Comparison of ENCODE assay signal across 12 cellular contexts in the genomic region with DNA sequence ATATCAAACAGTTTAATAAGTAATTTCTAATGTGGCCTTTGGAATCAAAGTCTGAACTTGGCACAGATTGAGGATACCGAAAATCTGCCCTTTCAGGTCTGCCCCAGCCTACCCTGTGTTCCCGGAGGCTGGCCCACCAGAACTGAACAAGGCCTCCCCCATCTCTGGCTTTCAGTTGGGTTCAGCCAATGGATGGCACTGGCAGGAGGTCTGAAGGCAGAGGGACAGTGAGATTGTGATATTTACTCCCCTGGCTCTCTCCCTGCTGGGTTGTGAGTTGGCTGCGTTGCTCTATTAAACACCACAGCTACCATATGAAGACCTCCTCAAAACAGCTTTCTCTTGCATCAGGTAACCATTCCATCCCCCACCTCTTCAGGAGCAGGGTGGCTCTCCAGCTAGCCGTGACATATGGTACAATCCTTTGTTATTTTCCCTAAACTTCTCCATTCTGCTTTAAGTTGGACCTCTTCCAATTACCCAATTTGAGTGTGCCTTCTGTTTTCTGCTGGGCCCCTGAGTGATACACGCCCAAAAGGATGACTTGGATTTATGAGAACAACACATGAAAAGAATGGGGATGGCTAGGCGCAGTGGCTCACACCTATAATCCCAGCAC. TPM values are rescaled to one million over a fixed set of nuclear protein-coding genes. Genes with fewer than 3 reads are reported as not detected.
DNase-seq lines count a peak whose midpoint lies in the region; ATAC-seq and TF ChIP-seq lines count a peak whose summit lies in the region.
"Had no signal": no experiment of that assay in that cellular context is flagged by ENCODE, and none has a peak within 500 bp of the region (broad histone marks: within the 10 kb centered on the region; RNA-seq: fewer than 3 reads in every experiment).

No MANE protein-coding gene starts in this region.

- no peak overlapping the region for H3K4me3 ChIP-seq in esophagus squamous epithelium

- H3K36me3 ChIP-seq in esophagus squamous epithelium: no peaks in the 10 kb centered on the region

- ATAC-seq in stimulated activated memory B cell treated with anti-CD40 and anti-IgM and Interleukin-4, amounts not matched to agents 10 μg/mL and 1 μg/mL and 100 μg/mL, for 72 hours: no peak
- ATAC-seq in HG03469 (IDR thresholded peaks at IDR 0.05; ENCODE audit: unreplicated experiment): no peak
- ATAC-seq: natural killer cell, PC-3 had no signal

- intact Hi-C loops in esophagus squamous epithelium (cut with DNase I): no loop called here

- H3K4me1 ChIP-seq in esophagus squamous epithelium: peaks cover 17 to 91% (median 54%) of the 10 kb centered on the region in 3 donors

- no peaks in the 10 kb centered on the region for H3K36me3 Mint-ChIP-seq in stimulated activated memory B cell treated with anti-CD40 and anti-IgM and Interleukin-4, amounts not matched to agents 10 μg/mL and 1 μg/mL and 100 μg/mL, for 72 hours
- H3K36me3 Mint-ChIP-seq: natural killer cell had no signal

- H3K4me1 Mint-ChIP-seq in stimulated activated memory B cell treated with anti-CD40 and anti-IgM and Interleukin-4, amounts not matched to agents 10 μg/mL and 1 μg/mL and 100 μg/mL, for 72 hours: peaks cover 46% of the 10 kb centered on the region

- WGBS in esophagus squamous epithelium, 2 donors: 65 to 93% methylated on average over 5 to 6 of the region's 6 CpGs

- H3K9me3 ChIP-seq in esophagus squamous epithelium: no peaks in the 10 kb centered on the region

- DNase-seq in DMS79 treated with DMSO at 0.1 percent for 48 hours (lab: John Stamatoyannopoulos, UW): peak; percentile 24
- no peak for DNase-seq in DMS79 (lab: John Stamatoyannopoulos, UW)
- peak; percentile 93 for DNase-seq in NCI-H69 (lab: John Stamatoyannopoulos, UW)
- DNase-seq in esophagus squamous epithelium (lab: John Stamatoyannopoulos, UW): no peak
- DNase-seq in activated T-cell treated with anti-CD3 and anti-CD28 coated beads for 4 hours: no peak
- no peak for DNase-seq in NCI-H187 (lab: John Stamatoyannopoulos, UW)
- DNase-seq: amniotic stem cell; effector CD8-positive, alpha-beta T cell; natural killer cell; PC-3 had no signal

- H3K27me3 Mint-ChIP-seq in stimulated activated memory B cell treated with anti-CD40 and anti-IgM and Interleukin-4, amounts not matched to agents 10 μg/mL and 1 μg/mL and 100 μg/mL, for 72 hours: no peaks in the 10 kb centered on the region

- peak overlapping the region; percentile 74 to 86 (median 82) for H3K27ac ChIP-seq in esophagus squamous epithelium

- TF ChIP-seq POLR2A in esophagus squamous epithelium (IDR thresholded peaks at IDR 0.05): no peak

- no peaks in the 10 kb centered on the region for H3K27me3 ChIP-seq in esophagus squamous epithelium

- H3K27ac Mint-ChIP-seq in stimulated activated memory B cell treated with anti-CD40 and anti-IgM and Interleukin-4, amounts not matched to agents 10 μg/mL and 1 μg/mL and 100 μg/mL, for 72 hours: peak overlapping the region; percentile 28

- no peak for TF ChIP-seq CTCF in esophagus squamous epithelium (IDR thresholded peaks at IDR 0.05)

- no peak overlapping the region for H3K4me3 Mint-ChIP-seq in stimulated activated memory B cell treated with anti-CD40 and anti-IgM and Interleukin-4, amounts not matched to agents 10 μg/mL and 1 μg/mL and 100 μg/mL, for 72 hours
- H3K4me3 Mint-ChIP-seq: natural killer cell had no signal

- no peaks in the 10 kb centered on the region for H3K9me3 Mint-ChIP-seq in stimulated activated memory B cell treated with anti-CD40 and anti-IgM and Interleukin-4, amounts not matched to agents 10 μg/mL and 1 μg/mL and 100 μg/mL, for 72 hours
- H3K9me3 Mint-ChIP-seq: natural killer cell had no signal

RNA-seq across cellular contexts. Expression of a gene that starts 28.1 kb away (rescaled TPM):
- total RNA-seq in esophagus squamous epithelium: 10 to 100 TPM in 3 of 4 donors, 1 to 10 TPM in 1; 9.5 to 15.8 (median 11.4) TPM

Comparison
In these comparisons a context has a peak if more than half of its experiments do, and no peak if none do; other contexts are left out.
1. DNase-seq: peak in DMS79 treated with DMSO at 0.1 percent for 48 hours (single experiment) and NCI-H69 (single experiment); none in DMS79 (single experiment), esophagus squamous epithelium (single experiment), activated T-cell treated with anti-CD3 and anti-CD28 coated beads for 4 hours (single experiment) and NCI-H187 (0 of 2).